ENCODE assay signal across 8 cellular contexts in the genomic region with DNA sequence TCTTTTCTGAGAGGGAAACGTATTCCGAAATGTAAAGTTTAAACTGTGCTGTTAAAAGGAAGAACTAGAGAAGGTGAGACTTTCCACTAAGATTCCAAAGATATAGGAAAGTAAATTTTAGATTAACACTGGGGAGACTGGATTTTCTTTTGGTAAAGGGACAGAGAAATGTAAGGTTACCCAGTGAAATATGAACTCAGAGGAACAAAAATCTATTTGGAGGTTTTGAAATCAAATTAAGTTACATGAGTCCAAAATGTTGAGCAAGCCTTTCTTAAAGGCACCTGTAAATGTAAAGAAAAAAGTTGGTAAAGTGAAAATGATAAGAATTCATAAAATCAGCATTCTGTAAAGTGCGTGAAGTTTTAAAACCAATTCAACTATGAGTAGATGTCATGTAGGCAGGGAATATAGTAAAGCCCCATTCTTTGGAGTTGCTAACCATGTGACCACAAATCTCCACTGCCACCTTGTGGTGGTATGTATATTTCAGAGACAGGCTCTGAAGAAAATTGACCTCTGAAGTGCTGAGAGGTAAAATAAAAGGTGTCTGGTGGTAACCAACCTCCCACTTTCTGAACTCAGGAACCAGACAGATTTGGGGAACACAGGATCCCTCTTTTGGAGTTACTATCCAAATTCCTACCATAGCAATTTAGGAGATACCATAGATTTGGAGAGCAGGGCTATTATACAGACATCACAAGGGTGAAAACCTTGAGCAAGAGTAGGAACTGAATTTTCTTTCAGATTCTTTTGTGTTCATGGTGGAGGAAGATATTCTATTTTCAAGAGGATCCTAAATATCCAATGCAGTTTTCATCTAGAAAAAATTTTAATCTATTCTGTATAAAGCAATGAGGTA.
DNase-seq lines count a peak whose midpoint lies in the region; ATAC-seq and TF ChIP-seq lines count a peak whose summit lies in the region.

No MANE protein-coding gene starts in this region.

- no peaks in the 10 kb centered on the region for H3K9me3 ChIP-seq in thoracic aorta

- peak; percentile 78 for TF ChIP-seq CTCF in thoracic aorta (IDR thresholded peaks at IDR 0.05)

- no peak overlapping the region for H3K4me3 ChIP-seq in thoracic aorta

- H3K4me1 ChIP-seq in thoracic aorta (ENCODE audit: control insufficient read depth in 1 of 2, low read depth in 2 of 2): no peaks in the 10 kb centered on the region

- H3K27ac ChIP-seq in thoracic aorta: no peak overlapping the region

- no peaks in the 10 kb centered on the region for H3K36me3 ChIP-seq in thoracic aorta

- no peaks in the 10 kb centered on the region for H3K27me3 ChIP-seq in thoracic aorta (replicated peaks; ENCODE audit: insufficient read depth)

- peak; percentile 48 to 71 for DNase-seq in AML-193 (lab: John Stamatoyannopoulos, UW)
- DNase-seq in NCI-H345 (lab: John Stamatoyannopoulos, UW): peak; percentile 72
- peak; percentile 78 for DNase-seq in astrocyte of the hippocampus (ENCODE audit: low read depth, low spot score)
- peak; percentile 63 for DNase-seq in iPS-NIHi7 (ENCODE audit: extremely low spot score)
- no peak for DNase-seq in thoracic aorta (ENCODE audit: low spot score)

- ATAC-seq in GM18519 (IDR thresholded peaks at IDR 0.05; ENCODE audit: low FRiP score, unreplicated experiment): peak; percentile 86
- ATAC-seq in HG03159 (IDR thresholded peaks at IDR 0.05; ENCODE audit: unreplicated experiment): peak; percentile 82
- ATAC-seq in thoracic aorta (ENCODE audit: insufficient number of reproducible peaks, low FRiP score, low read depth): peak; percentile 65
- no peak for ATAC-seq in GM18909 (IDR thresholded peaks at IDR 0.05; ENCODE audit: poor library complexity, unreplicated experiment)
